21 cellular contexts compared by ENCODE assay signal in the genomic region with DNA sequence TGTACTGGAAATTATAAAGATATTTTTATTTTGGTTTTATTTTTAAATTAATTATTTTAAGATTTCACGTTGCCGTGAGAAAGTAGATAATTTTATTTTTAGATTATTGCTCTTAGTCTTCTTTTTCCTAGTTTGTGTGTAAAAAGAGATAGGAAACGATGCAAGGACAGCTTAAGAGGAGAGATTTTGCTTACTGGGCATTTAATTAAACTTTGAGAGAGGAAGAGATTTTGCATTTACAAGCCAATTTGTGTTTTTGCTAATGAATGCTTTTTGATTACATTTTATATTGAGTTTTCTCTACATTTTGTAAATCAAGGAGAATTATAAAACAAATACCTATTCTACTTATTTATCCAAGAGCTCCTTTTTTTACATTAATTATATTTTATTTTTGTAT.
DNase-seq lines count a peak whose midpoint lies in the region; ATAC-seq, FAIRE-seq and TF ChIP-seq lines count a peak whose summit lies in the region.
"Had no signal": no experiment of that assay in that cellular context is flagged by ENCODE, and none has a peak within 500 bp of the region (broad histone marks: within the 10 kb centered on the region; RNA-seq: fewer than 3 reads in every experiment).

No MANE protein-coding gene starts in this region.

- H2AFZ ChIP-seq in IMR-90 (replicated peaks; ENCODE audit: low read length, poor library complexity) = no peak overlapping the region
- H2AFZ ChIP-seq in H1 (ENCODE audit: low read length) = no peak overlapping the region
- H2AFZ ChIP-seq: GM23338 had no signal

- no peak overlapping the region for H3K4ac ChIP-seq in IMR-90 (ENCODE audit: low read depth, low read length)
- no peak overlapping the region for H3K4ac ChIP-seq in H1 (replicated peaks; ENCODE audit: insufficient read length, low read depth, low read length)

- H3K56ac ChIP-seq in IMR-90 (ENCODE audit: extremely low read depth, insufficient read depth, low read length) (no peak overlapping the region), H1 (replicated peaks; ENCODE audit: insufficient read length, low read depth, low read length) (no peak overlapping the region)

- DNase-seq in A549 (ENCODE audit: low read depth in 1 of 2, low spot score in 1 of 2) (no peak), IMR-90 (no peak), H1 (ENCODE audit: low read depth in 1 of 2, low spot score in 2 of 2) (no peak), heart left ventricle (no peak), NCI-H1092 (lab: John Stamatoyannopoulos, UW) (no peak), COLO829 (ENCODE audit: low spot score) (no peak)
- DNase-seq: CD4-positive, CD25-positive, alpha-beta regulatory T cell; CD8-positive, alpha-beta T cell; DMS 273 treated with DMSO at 0.1 percent for 48 hours; DMS79; EL; GDM1; HFFc6 had no signal

- no peak overlapping the region for H4K91ac ChIP-seq in IMR-90 (ENCODE audit: insufficient read depth, low read depth, low read length)
- no peak overlapping the region for H4K91ac ChIP-seq in H1 (replicated peaks; ENCODE audit: insufficient read length, low read length)

- H3K9me3 ChIP-seq in A549 = no peaks in the 10 kb centered on the region
- H3K9me3 ChIP-seq in IMR-90 (ENCODE audit: control insufficient read depth, insufficient read depth, low read length) = no peaks in the 10 kb centered on the region
- no peaks in the 10 kb centered on the region for H3K9me3 ChIP-seq in H1 (ENCODE audit: insufficient read depth in 2 of 2, low read depth in 1 of 2, low read length in 1 of 2)
- no peaks in the 10 kb centered on the region for H3K9me3 ChIP-seq in heart left ventricle
- H3K9me3 ChIP-seq: BLaER1, HAP-1 had no signal

- H3K36me3 ChIP-seq in IMR-90 (ENCODE audit: control insufficient read depth, insufficient read depth, low read length) (no peaks in the 10 kb centered on the region), H1 (ENCODE audit: control insufficient read depth in 2 of 4, insufficient read depth in 4 of 4, low read length in 3 of 4) (no peaks in the 10 kb centered on the region), heart left ventricle (no peaks in the 10 kb centered on the region)
- H3K36me3 ChIP-seq: BLaER1, HAP-1 had no signal

- H3K79me2 ChIP-seq in H1 (ENCODE audit: control insufficient read depth in 1 of 2, insufficient read depth in 2 of 2, low read length in 2 of 2) = no peaks in the 10 kb centered on the region

- H2BK5ac ChIP-seq in IMR-90 (ENCODE audit: low read depth, low read length, poor library complexity, severe bottlenecking) = no peak overlapping the region
- H2BK5ac ChIP-seq in H1 (ENCODE audit: low read depth, low read length) = no peak overlapping the region

- H3K4me3 ChIP-seq in A549 (no peak overlapping the region), IMR-90 (ENCODE audit: insufficient read depth, low read depth, low read length) (no peak overlapping the region), H1 (ENCODE audit: extremely low read depth in 1 of 4, insufficient read depth in 2 of 4, low read depth in 3 of 4, low read length in 4 of 4) (no peak overlapping the region), heart left ventricle (no peak overlapping the region)
- H3K4me3 ChIP-seq: BLaER1, GM12878, GM23338, HAP-1 had no signal

- H3K9ac ChIP-seq in IMR-90 (ENCODE audit: low read depth, low read length) (no peak overlapping the region), H1 (replicated peaks in 1 of 4; ENCODE audit: extremely low read depth in 1 of 4, low read depth in 3 of 4, low read length in 3 of 4) (no peak overlapping the region)
- H3K9ac ChIP-seq: BLaER1 had no signal

- BruUV-seq in IMR-90 (replicated peaks; lab: Mats Ljungman, UMichigan) = no TSS peak

- H3K4me2 ChIP-seq in A549 (no peak overlapping the region), IMR-90 (ENCODE audit: low read depth, low read length) (no peak overlapping the region), H1 (ENCODE audit: insufficient read depth in 1 of 2, low read depth in 2 of 2, low read length in 2 of 2) (no peak overlapping the region)
- H3K4me2 ChIP-seq: BLaER1, GM23338 had no signal

- TF ChIP-seq EP300 in A549 (IDR thresholded peaks at IDR 0.05) (no peak), H1 (IDR thresholded peaks at IDR 0.05; ENCODE audit: borderline replicate concordance in 1 of 2, low read depth in 2 of 2, low read length in 2 of 2) (no peak)

- TF ChIP-seq RAD21 in A549 (conservative IDR thresholded peaks at IDR 0.05 in 1 of 2, IDR thresholded peaks at IDR 0.05 in 1 of 2) (no peak), IMR-90 (IDR thresholded peaks at IDR 0.05; ENCODE audit: low read length) (no peak), H1 (IDR thresholded peaks at IDR 0.05 in 1 of 2, conservative IDR thresholded peaks at IDR 0.05 in 1 of 2; ENCODE audit: low read depth in 2 of 2, low read length in 2 of 2) (no peak)

- H2AK5ac ChIP-seq in IMR-90 (ENCODE audit: low read depth, low read length) (no peak overlapping the region), H1 (ENCODE audit: low read depth, low read length) (no peak overlapping the region)

- no peaks in the 10 kb centered on the region for H4K20me1 ChIP-seq in IMR-90 (ENCODE audit: insufficient read depth, low read length)
- H4K20me1 ChIP-seq in H1 (replicated peaks in 1 of 2; ENCODE audit: control insufficient read depth in 1 of 2, insufficient read depth in 2 of 2, low read length in 2 of 2) = no peaks in the 10 kb centered on the region
- H4K20me1 ChIP-seq: BLaER1 had no signal

- dilution Hi-C loops in IMR-90 (cut with HindIII; ENCODE audit: low sequenced_read_pairs, unreplicated experiment) = no loop called here

- in situ Hi-C loops in IMR-90 (cut with MboI; ENCODE audit: low sequenced_read_pairs) = no loop called here

- FAIRE-seq in A549 (lab: Jason Lieb, UNC) (no peak), H1 (lab: Jason Lieb, UNC) (no peak), islet of Langerhans (lab: Jason Lieb, UNC) (peak; percentile 56)
- FAIRE-seq: D721Med, GM12878, H54 had no signal

- no peak overlapping the region for H2BK15ac ChIP-seq in IMR-90 (ENCODE audit: low read depth, low read length)
- H2BK15ac ChIP-seq in H1 (ENCODE audit: low read length) = no peak overlapping the region

- H2BK120ac ChIP-seq in IMR-90 (ENCODE audit: low read depth, low read length) = no peak overlapping the region
- H2BK120ac ChIP-seq in H1 (replicated peaks; ENCODE audit: low read depth, low read length) = no peak overlapping the region

- H4K5ac ChIP-seq in IMR-90 (ENCODE audit: low read depth, low read length) (no peak overlapping the region), H1 (ENCODE audit: insufficient read length, low read depth, low read length) (no peak overlapping the region)

- intact Hi-C loops in IMR-90 (cut with micrococcal nuclease) = loop anchor here (5.0 kb wide), 1 partner anchor 63 kb away; a partner anchor contains a TSS
- intact Hi-C loops in heart left ventricle (cut with DNase I) = loop anchor here in 2 of 10 donors (5.0 to 10.0 kb wide), 2 partner anchors 85 to 98 kb away; no protein-coding TSS in a partner anchor

- H3K14ac ChIP-seq in IMR-90 (replicated peaks; ENCODE audit: low read depth, low read length) = no peak overlapping the region
- no peak overlapping the region for H3K14ac ChIP-seq in H1 (ENCODE audit: insufficient read length)

- H3K4me1 ChIP-seq in A549 (peaks cover 55% of the 10 kb centered on the region), IMR-90 (ENCODE audit: control insufficient read depth, insufficient read depth, low read length) (peaks cover 19% of the 10 kb centered on the region), H1 (replicated peaks in 1 of 4; ENCODE audit: control insufficient read depth in 3 of 4, insufficient read depth in 4 of 4, low read length in 3 of 4) (peaks cover 2 to 8% (median 5%) of the 10 kb centered on the region in 4 experiments; a peak in 4 of 7 replicates), heart left ventricle (peaks cover 0 to 17% (median 2%) of the 10 kb centered on the region in 12 donors)
- H3K4me1 ChIP-seq: BLaER1, HAP-1 had no signal

- no peak overlapping the region for H3K23ac ChIP-seq in IMR-90 (ENCODE audit: low read depth, low read length)
- H3K23ac ChIP-seq in H1 (ENCODE audit: insufficient read length) = no peak overlapping the region

- POLR2A ChIA-PET in A549 (lab: Yijun Ruan, JAX) = interaction anchor here (1.8 kb wide), 1 partner anchor 64 kb away, joined by 7 read pairs; a partner anchor contains a TSS
- POLR2A ChIA-PET in IMR-90 (lab: Charles Lee; ENCODE audit: unreplicated experiment) = no interaction called here
- POLR2A ChIA-PET in H1 (lab: Charles Lee; ENCODE audit: partially characterized antibody) = no interaction called here

- H2AK9ac ChIP-seq in IMR-90 (replicated peaks; ENCODE audit: low read depth, low read length, poor library complexity) = no peak overlapping the region

- no peaks in the 10 kb centered on the region for H3K23me2 ChIP-seq in H1 (ENCODE audit: low read depth, low read length)

- H2BK20ac ChIP-seq in IMR-90 (ENCODE audit: low read depth, low read length) (no peak overlapping the region), H1 (ENCODE audit: low read length) (no peak overlapping the region)

- H3K18ac ChIP-seq in IMR-90 (ENCODE audit: low read depth, low read length) (no peak overlapping the region), H1 (ENCODE audit: extremely low read depth, low read length) (no peak overlapping the region)

- WGBS in A549 (ENCODE audit: missing lambda C conversion rate) = 95% methylated on average over 3 of the region's 3 CpGs
- no CpG with 5 or more reads among the region's 3 CpGs for WGBS in IMR-90 (ENCODE audit: extremely low coverage in 2 of 2, insufficient read length in 1 of 2), 2 experiments
- 90 to 100% methylated on average over 2 to 3 of the region's 3 CpGs for WGBS in H1 (ENCODE audit: extremely low coverage in 1 of 2, insufficient coverage in 1 of 2, insufficient read length in 1 of 2, insufficient replicate concordance in 2 of 2, low coverage in 1 of 2, low lambda C conversion rate in 2 of 2, missing lambda C conversion rate in 1 of 2), 2 experiments
- 73 to 94% (median 81%) methylated on average over 3 of the region's 3 CpGs for WGBS in heart left ventricle, 4 donors

- H3K27ac ChIP-seq in A549 (no peak overlapping the region; a peak in 2 of 6 replicates), IMR-90 (ENCODE audit: insufficient read depth, low read length) (no peak overlapping the region), H1 (ENCODE audit: low read depth, low read length) (no peak overlapping the region), heart left ventricle (no peak overlapping the region)
- H3K27ac ChIP-seq: BLaER1, C4-2B had no signal

- ATAC-seq in A549 (no peak), IMR-90 (ENCODE audit: low read depth) (no peak), heart left ventricle (no peak)
- ATAC-seq: CD8-positive, alpha-beta T cell; GM12878; GM23338 had no signal

- peaks cover 10 to 56% of the 10 kb centered on the region in 2 experiments; a peak in 3 of 4 replicates for H3K79me1 ChIP-seq in IMR-90 (ENCODE audit: low read depth in 1 of 2, low read length in 2 of 2)
- no peaks in the 10 kb centered on the region for H3K79me1 ChIP-seq in H1 (ENCODE audit: low read depth, low read length)

- H4K8ac ChIP-seq in IMR-90 (ENCODE audit: low read depth in 2 of 2, low read length in 2 of 2) (no peak overlapping the region), H1 (ENCODE audit: extremely low read depth, insufficient read depth, low read length) (no peak overlapping the region)

- CTCF ChIA-PET in A549 (lab: Yijun Ruan, JAX) = interaction anchor here (0.6 to 9.4 kb wide), 6 partner anchors 17 to 1232 kb away, joined by 3 to 113 read pairs (median 4); no protein-coding TSS in a partner anchor
- CTCF ChIA-PET in IMR-90 (lab: Yijun Ruan, JAX) = interaction anchor here (0.8 to 1.2 kb wide), 2 partner anchors 11 to 17 kb away, joined by 3 to 7 read pairs; no protein-coding TSS in a partner anchor
- CTCF ChIA-PET in H1 (lab: Charles Lee; ENCODE audit: partially characterized antibody) = interaction anchor here (0.9 to 2.2 kb wide), 4 partner anchors 16 to 230 kb away, joined by 3 to 7 read pairs (median 4); no protein-coding TSS in a partner anchor

- H3K9me1 ChIP-seq in IMR-90 (ENCODE audit: insufficient read depth, low read length) = peaks cover 18% of the 10 kb centered on the region

- no peak overlapping the region for H2BK12ac ChIP-seq in H1 (ENCODE audit: low read depth, low read length)

- TF ChIP-seq POLR2A in A549 (IDR thresholded peaks at IDR 0.05; ENCODE audit: low read length) (no peak), IMR-90 (IDR thresholded peaks at IDR 0.05; ENCODE audit: low read depth, low read length) (no peak), H1 (IDR thresholded peaks at IDR 0.05; ENCODE audit: control extremely low read depth in 1 of 2, low read depth in 2 of 2, low read length in 2 of 2) (no peak), heart left ventricle (IDR thresholded peaks at IDR 0.05) (no peak)

- TF ChIP-seq CTCF in A549 (IDR thresholded peaks at IDR 0.05) (no peak), IMR-90 (conservative IDR thresholded peaks at IDR 0.05; ENCODE audit: low read depth, low read length) (no peak), H1 (IDR thresholded peaks at IDR 0.05; ENCODE audit: control extremely low read depth in 1 of 3, insufficient read depth in 1 of 3, low read depth in 1 of 3, low read length in 3 of 3) (no peak), heart left ventricle (IDR thresholded peaks at IDR 0.05) (no peak)

- no peaks in the 10 kb centered on the region for H3K27me3 ChIP-seq in IMR-90 (ENCODE audit: control insufficient read depth, insufficient read depth, low read length)
- no peaks in the 10 kb centered on the region; a peak in 1 of 7 replicates for H3K27me3 ChIP-seq in H1 (replicated peaks in 1 of 4; ENCODE audit: control insufficient read depth in 3 of 4, extremely low read depth in 1 of 4, insufficient read depth in 3 of 4, low read length in 3 of 4)
- no peaks in the 10 kb centered on the region for H3K27me3 ChIP-seq in heart left ventricle
- H3K27me3 ChIP-seq: BLaER1 had no signal
